Comparison of ENCODE assay signal across 8 cellular contexts in the genomic region with DNA sequence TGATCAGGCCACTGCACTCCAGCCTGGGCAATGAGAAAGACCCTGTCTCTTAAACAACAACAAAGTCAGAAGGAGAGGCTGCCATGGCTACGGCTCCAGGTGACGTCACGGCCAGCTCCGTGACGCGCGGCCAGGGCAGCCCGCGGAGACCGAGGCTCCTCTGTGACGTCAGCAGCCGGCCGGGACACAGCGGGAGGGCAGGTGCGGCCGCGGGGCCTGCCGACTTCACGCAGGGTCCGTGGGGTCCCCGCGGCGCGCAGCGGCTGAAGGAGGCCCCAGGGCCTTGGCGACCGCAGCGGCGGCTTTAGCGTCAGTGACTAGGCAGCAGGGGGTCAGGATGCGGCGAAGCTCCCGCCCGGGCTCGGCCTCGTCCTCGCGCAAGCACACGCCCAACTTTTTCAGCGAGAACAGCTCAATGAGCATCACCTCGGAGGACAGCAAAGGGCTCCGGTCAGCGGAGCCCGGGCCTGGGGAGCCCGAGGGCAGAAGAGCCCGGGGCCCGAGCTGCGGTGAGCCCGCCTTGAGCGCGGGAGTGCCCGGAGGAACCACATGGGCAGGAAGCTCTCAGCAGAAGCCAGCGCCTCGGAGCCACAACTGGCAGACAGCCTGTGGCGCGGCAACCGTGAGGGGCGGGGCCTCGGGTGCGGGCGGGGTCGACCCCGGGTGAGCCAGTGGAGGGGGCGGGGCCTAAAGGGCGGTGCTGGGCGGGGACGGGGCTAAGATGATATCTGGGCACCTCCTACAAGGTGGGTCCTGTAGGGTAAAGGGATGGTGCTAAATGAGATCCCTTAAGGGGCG. TPM values are rescaled to one million over a fixed set of nuclear protein-coding genes. Genes with fewer than 3 reads are reported as not detected.
DNase-seq lines count a peak whose midpoint lies in the region; ATAC-seq and TF ChIP-seq lines count a peak whose summit lies in the region.

A gene with protein sequence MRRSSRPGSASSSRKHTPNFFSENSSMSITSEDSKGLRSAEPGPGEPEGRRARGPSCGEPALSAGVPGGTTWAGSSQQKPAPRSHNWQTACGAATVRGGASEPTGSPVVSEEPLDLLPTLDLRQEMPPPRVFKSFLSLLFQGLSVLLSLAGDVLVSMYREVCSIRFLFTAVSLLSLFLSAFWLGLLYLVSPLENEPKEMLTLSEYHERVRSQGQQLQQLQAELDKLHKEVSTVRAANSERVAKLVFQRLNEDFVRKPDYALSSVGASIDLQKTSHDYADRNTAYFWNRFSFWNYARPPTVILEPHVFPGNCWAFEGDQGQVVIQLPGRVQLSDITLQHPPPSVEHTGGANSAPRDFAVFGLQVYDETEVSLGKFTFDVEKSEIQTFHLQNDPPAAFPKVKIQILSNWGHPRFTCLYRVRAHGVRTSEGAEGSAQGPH (plus strand): TSS at position 163 of the 798 bp plus-strand sequence. CDS start 175 bp downstream, at position 338.

- H3K4me1 Mint-ChIP-seq in chondrocyte (ENCODE audit: low read depth): peaks cover 34% of the 10 kb centered on the region

- H3K27ac ChIP-seq in layer of hippocampus (ENCODE audit: low read depth, low read length): peak within 1 kb of the TSS; percentile 81

- ATAC-seq in GM18909 (IDR thresholded peaks at IDR 0.05; ENCODE audit: poor library complexity, unreplicated experiment) (peak; percentile 78), HG03135 (IDR thresholded peaks at IDR 0.05; ENCODE audit: unreplicated experiment) (peak; percentile 75)

- peak within 1 kb of the TSS; percentile 97 for H3K27ac Mint-ChIP-seq in chondrocyte (ENCODE audit: unreplicated experiment)

- H3K4me3 Mint-ChIP-seq in chondrocyte (ENCODE audit: unreplicated experiment): peak within 1 kb of the TSS; percentile 89

- no peaks in the 10 kb centered on the region for H3K36me3 Mint-ChIP-seq in chondrocyte (ENCODE audit: low read depth)

- DNase-seq in ACHN: peak; percentile 98
- peak; percentile 99 for DNase-seq in NCI-H446 treated with DMSO at 0.1 percent for 48 hours (lab: John Stamatoyannopoulos, UW)
- DNase-seq in activated CD4-positive, alpha-beta T cell treated with anti-CD3 and anti-CD28 coated beads for 24 hours (ENCODE audit: low read depth in 2 of 2): peak; percentile 100
- DNase-seq in chondrocyte (ENCODE audit: low spot score): peak; percentile 98
- DNase-seq in stimulated activated CD4-positive, alpha-beta T cell treated with anti-CD3 and anti-CD28 coated beads, Interleukin-1b, Interleukin-23, amount 100 ng/mL, for 24 hours (ENCODE audit: low read depth in 4 of 4, low spot score in 1 of 4): peak; percentile 100

- in situ Hi-C loops in ACHN (cut with HindIII; ENCODE audit: low pct_ligation_motif_present, low pct_unique_long_range_greater_than_20kb, low sequenced_read_pairs): no loop called here

- no peaks in the 10 kb centered on the region for H3K27me3 ChIP-seq in layer of hippocampus (ENCODE audit: control insufficient read depth, insufficient read depth, low read length)

- no peaks in the 10 kb centered on the region for H3K27me3 Mint-ChIP-seq in chondrocyte (ENCODE audit: low read depth)

- H3K9me3 Mint-ChIP-seq in chondrocyte (ENCODE audit: low read depth): no peaks in the 10 kb centered on the region

- TF ChIP-seq CTCF in chondrocyte (IDR thresholded peaks at IDR 0.05): no peak

RNA-seq across cellular contexts. Expression of the gene that starts here (rescaled TPM):
- 1.9 to 8.8 TPM (median 8.6 TPM) in 3 replicates for total RNA-seq in chondrocyte

Comparison
In these comparisons a context has a peak if more than half of its experiments do, and no peak if none do; other contexts are left out.
1. Peak in every context shown above with its lines: DNase-seq, ATAC-seq and H3K27ac ChIP-seq.